8 cellular contexts compared by ENCODE assay signal in genomic region chr16:72093448-72094265, GRCh38. TPM values are rescaled to one million over a fixed set of nuclear protein-coding genes. Genes with fewer than 3 reads are reported as not detected.
A peak's percentile ranks its signal among the peaks of the same experiment; 100 is the strongest.
DNase-seq lines count a peak whose midpoint lies in the region; ATAC-seq and TF ChIP-seq lines count a peak whose summit lies in the region.

DHX38 (plus strand) TSS chr16:72093847; CDS start chr16:72096158, 2,311 bp downstream.
TXNL4B (minus strand) TSS chr16:72093620; CDS start chr16:72090749, 2,871 bp downstream.

- intact Hi-C loops in naive thymus-derived CD4-positive, alpha-beta T cell (cut with micrococcal nuclease), result loop anchor here (1.0 to 10.0 kb wide), 14 partner anchors 85 to 1839 kb away; partner anchors contain the start of genes ATXN1L (in 2 of the 2), DHODH (in 2 of the 2), PHLPP2 (in 2 of the 2) and CMTR2 (in 1 of the 2)

- peaks cover 85% of the 10 kb centered on the region for H3K36me3 Mint-ChIP-seq in activated T-helper 17 cell treated with anti-CD3 and anti-CD28 coated beads, Interleukin-2, amount 50 U/mL, for 72 hours (ENCODE audit: low read depth)
- H3K36me3 Mint-ChIP-seq in naive thymus-derived CD4-positive, alpha-beta T cell, result peaks cover 17 to 38% (median 27%) of the 10 kb centered on the region in 5 donors
- peaks cover 25 to 43% of the 10 kb centered on the region in 2 donors for H3K36me3 Mint-ChIP-seq in stimulated activated naive B cell treated with anti-CD40 and anti-IgM and Interleukin-4, amounts not matched to agents 10 μg/mL and 1 μg/mL and 100 μg/mL, for 72 hours

- peak; percentile 98 for ATAC-seq in activated T-helper 17 cell treated with anti-CD3 and anti-CD28 coated beads, Interleukin-2, amount 50 U/mL, for 72 hours (replicated peaks)
- ATAC-seq in naive thymus-derived CD4-positive, alpha-beta T cell, result peak; percentile 98
- ATAC-seq in stimulated activated naive B cell treated with anti-CD40 and anti-IgM and Interleukin-4, amounts not matched to agents 10 μg/mL and 1 μg/mL and 100 μg/mL, for 72 hours (replicated peaks), result peak; percentile 97 to 98

- peak within 1 kb of the TSS; percentile 80 for H3K27ac ChIP-seq in RWPE1
- H3K27ac ChIP-seq in fibroblast of lung (ENCODE audit: insufficient read depth, low read length), result peak within 1 kb of the TSS; percentile 89
- peak within 1 kb of the TSS; percentile 93 for H3K27ac ChIP-seq in naive thymus-derived CD4-positive, alpha-beta T cell (ENCODE audit: low read depth, low read length)

- peak within 1 kb of the TSS; percentile 99 for H3K4me3 Mint-ChIP-seq in activated T-helper 17 cell treated with anti-CD3 and anti-CD28 coated beads, Interleukin-2, amount 50 U/mL, for 72 hours
- peak within 1 kb of the TSS; percentile 94 to 100 (median 98) for H3K4me3 Mint-ChIP-seq in naive thymus-derived CD4-positive, alpha-beta T cell
- H3K4me3 Mint-ChIP-seq in stimulated activated naive B cell treated with anti-CD40 and anti-IgM and Interleukin-4, amounts not matched to agents 10 μg/mL and 1 μg/mL and 100 μg/mL, for 72 hours, result peak within 1 kb of the TSS; percentile 96 to 99

- peak within 1 kb of the TSS; percentile 98 for H3K27ac Mint-ChIP-seq in activated T-helper 17 cell treated with anti-CD3 and anti-CD28 coated beads, Interleukin-2, amount 50 U/mL, for 72 hours
- peak within 1 kb of the TSS; percentile 92 to 100 (median 99) for H3K27ac Mint-ChIP-seq in naive thymus-derived CD4-positive, alpha-beta T cell
- peak within 1 kb of the TSS; percentile 99 for H3K27ac Mint-ChIP-seq in stimulated activated naive B cell treated with anti-CD40 and anti-IgM and Interleukin-4, amounts not matched to agents 10 μg/mL and 1 μg/mL and 100 μg/mL, for 72 hours

- H3K9me3 Mint-ChIP-seq in activated T-helper 17 cell treated with anti-CD3 and anti-CD28 coated beads, Interleukin-2, amount 50 U/mL, for 72 hours, result no peaks in the 10 kb centered on the region
- H3K9me3 Mint-ChIP-seq in naive thymus-derived CD4-positive, alpha-beta T cell, result no peaks in the 10 kb centered on the region
- H3K9me3 Mint-ChIP-seq in stimulated activated naive B cell treated with anti-CD40 and anti-IgM and Interleukin-4, amounts not matched to agents 10 μg/mL and 1 μg/mL and 100 μg/mL, for 72 hours, result no peaks in the 10 kb centered on the region

- H3K4me3 ChIP-seq in LNCaP clone FGC (ENCODE audit: low read depth, low read length) (peak within 1 kb of the TSS; percentile 92), fibroblast of lung (replicated peaks in 1 of 4; ENCODE audit: control extremely low read depth in 1 of 4, insufficient read depth in 1 of 4, low read depth in 3 of 4, low read length in 4 of 4) (peak within 1 kb of the TSS; percentile 85 to 93 (median 91))
- H3K4me3 ChIP-seq in naive thymus-derived CD4-positive, alpha-beta T cell (ENCODE audit: low read length), result peak within 1 kb of the TSS; percentile 86

- peak within 1 kb of the TSS; percentile 95 for H3K4me2 ChIP-seq in fibroblast of lung (ENCODE audit: extremely low read depth, insufficient read depth, low read length)

- POLR2A ChIA-PET in RWPE1 (lab: Yijun Ruan, JAX; ENCODE audit: low non-redundant PET), result no interaction called here
- POLR2A ChIA-PET in naive thymus-derived CD4-positive, alpha-beta T cell (lab: Charles Lee), result interaction anchor here (0.7 to 1.1 kb wide), 4 partner anchors 9 to 529 kb away, joined by 3 to 5 read pairs (median 3); partner anchors contain the start of gene AP1G1

- CTCF ChIA-PET in RWPE1 (lab: Yijun Ruan, JAX), result interaction anchor here (0.6 to 1.1 kb wide), 4 partner anchors 25 to 954 kb away, joined by 3 to 9 read pairs (median 4); no protein-coding TSS in a partner anchor
- CTCF ChIA-PET in naive thymus-derived CD4-positive, alpha-beta T cell (lab: Charles Lee), result interaction anchor here (0.6 kb wide), 1 partner anchor 204 kb away, joined by 4 read pairs; no protein-coding TSS in a partner anchor

- H3K9ac ChIP-seq in fibroblast of lung (ENCODE audit: insufficient read depth, low read length), result peak within 1 kb of the TSS; percentile 87

- peaks cover 2% of the 10 kb centered on the region for H3K4me1 ChIP-seq in fibroblast of lung (ENCODE audit: control insufficient read depth, extremely low read depth, insufficient read depth, low read length)
- peaks cover 21 to 24% of the 10 kb centered on the region in 2 donors for H3K4me1 ChIP-seq in naive thymus-derived CD4-positive, alpha-beta T cell (ENCODE audit: control insufficient read depth in 2 of 2, insufficient read depth in 2 of 2, low read length in 2 of 2)

- no peaks in the 10 kb centered on the region for H3K27me3 Mint-ChIP-seq in activated T-helper 17 cell treated with anti-CD3 and anti-CD28 coated beads, Interleukin-2, amount 50 U/mL, for 72 hours
- H3K27me3 Mint-ChIP-seq in naive thymus-derived CD4-positive, alpha-beta T cell, result no peaks in the 10 kb centered on the region
- H3K27me3 Mint-ChIP-seq in stimulated activated naive B cell treated with anti-CD40 and anti-IgM and Interleukin-4, amounts not matched to agents 10 μg/mL and 1 μg/mL and 100 μg/mL, for 72 hours, result no peaks in the 10 kb centered on the region

- no peaks in the 10 kb centered on the region for H3K9me3 ChIP-seq in fibroblast of lung (ENCODE audit: control insufficient read depth, insufficient read depth, low read depth, low read length)
- H3K9me3 ChIP-seq in naive thymus-derived CD4-positive, alpha-beta T cell (ENCODE audit: control insufficient read depth in 2 of 3, low read length in 3 of 3), result no peaks in the 10 kb centered on the region

- H2AFZ ChIP-seq in fibroblast of lung (ENCODE audit: low read length), result peak within 1 kb of the TSS; percentile 85

- H3K36me3 ChIP-seq in fibroblast of lung (ENCODE audit: control insufficient read depth, insufficient read depth, low read length), result peaks cover 15% of the 10 kb centered on the region
- H3K36me3 ChIP-seq in naive thymus-derived CD4-positive, alpha-beta T cell (ENCODE audit: control insufficient read depth in 2 of 3, insufficient read depth in 3 of 3, low read length in 3 of 3), result peaks cover 22 to 60% (median 25%) of the 10 kb centered on the region in 3 experiments

- peaks cover 35% of the 10 kb centered on the region for H3K4me1 Mint-ChIP-seq in activated T-helper 17 cell treated with anti-CD3 and anti-CD28 coated beads, Interleukin-2, amount 50 U/mL, for 72 hours
- H3K4me1 Mint-ChIP-seq in naive thymus-derived CD4-positive, alpha-beta T cell, result peaks cover 33 to 70% (median 63%) of the 10 kb centered on the region in 7 donors
- peaks cover 24 to 53% of the 10 kb centered on the region in 2 donors for H3K4me1 Mint-ChIP-seq in stimulated activated naive B cell treated with anti-CD40 and anti-IgM and Interleukin-4, amounts not matched to agents 10 μg/mL and 1 μg/mL and 100 μg/mL, for 72 hours

- H3K79me2 ChIP-seq in fibroblast of lung (ENCODE audit: control insufficient read depth, insufficient read depth, low read length), result peaks cover 59% of the 10 kb centered on the region

- DNase-seq in Daoy (ENCODE audit: low read depth), result peak; percentile 97
- DNase-seq in GOT3 (lab: John Stamatoyannopoulos, UW), result peak; percentile 77
- DNase-seq in LNCaP clone FGC (ENCODE audit: low read depth), result peak; percentile 99
- peak; percentile 99 for DNase-seq in RWPE1 (ENCODE audit: low spot score)
- peak; percentile 99 for DNase-seq in fibroblast of lung (ENCODE audit: low read depth in 2 of 2)
- peak; percentile 70 to 95 (median 92) for DNase-seq in naive thymus-derived CD4-positive, alpha-beta T cell
- peak; percentile 93 for DNase-seq in stimulated activated naive B cell treated with anti-CD40 and anti-IgM and Interleukin-4, amounts not matched to agents 10 μg/mL and 1 μg/mL and 100 μg/mL, for 72 hours

- H4K20me1 ChIP-seq in fibroblast of lung (ENCODE audit: control insufficient read depth, extremely low read depth, insufficient read depth, low read length), result no peaks in the 10 kb centered on the region

- H3K27me3 ChIP-seq in fibroblast of lung (ENCODE audit: control insufficient read depth, insufficient read depth, low read length), result no peaks in the 10 kb centered on the region
- H3K27me3 ChIP-seq in naive thymus-derived CD4-positive, alpha-beta T cell (ENCODE audit: control insufficient read depth in 2 of 2, insufficient read depth in 2 of 2, low read length in 2 of 2), result no peaks in the 10 kb centered on the region

- TF ChIP-seq CTCF in LNCaP clone FGC (IDR thresholded peaks at IDR 0.05; ENCODE audit: control insufficient read depth, extremely low read depth, insufficient read depth) (no peak), RWPE1 (conservative IDR thresholded peaks at IDR 0.05; ENCODE audit: low read depth) (no peak), fibroblast of lung (conservative IDR thresholded peaks at IDR 0.05 in 1 of 2, IDR thresholded peaks at IDR 0.05 in 1 of 2; ENCODE audit: low read depth in 1 of 2, low read length in 2 of 2) (no peak)

RNA-seq across cellular contexts. Expression of gene DHX38, which starts in this region (rescaled TPM):
- 47.9 and 70.0 TPM in 2 replicates for total RNA-seq in Daoy (2014; rRNA removed; shearing (Covaris generic))
- 10 to 100 TPM; 96.7 to 99.2 TPM for total RNA-seq in activated T-helper 17 cell treated with anti-CD3 and anti-CD28 coated beads, Interleukin-2, amount 50 U/mL, for 72 hours
- 80.3 and 85.0 TPM in 2 replicates for total RNA-seq in fibroblast of lung
- 31.4 and 44.0 TPM in 2 replicates for polyA plus RNA-seq in fibroblast of lung
- 38.3 and 48.3 TPM in 2 replicates for polyA plus RNA-seq in fibroblast of lung (2012)
- 92.0 and 203 TPM in 2 replicates for polyA minus RNA-seq in fibroblast of lung (ENCODE audit: low replicate concordance)
- total RNA-seq in naive thymus-derived CD4-positive, alpha-beta T cell, result 100 to 1,000 TPM in 3 of 5 experiments, 10 to 100 TPM in 2; 90.1 to 113 (median 104) TPM
- 10 to 100 TPM; 21.6 to 46.9 TPM for polyA plus RNA-seq in naive thymus-derived CD4-positive, alpha-beta T cell

RNA-seq across cellular contexts. Expression of gene TXNL4B, which starts in this region (rescaled TPM):
- 24.2 and 29.4 TPM in 2 replicates for total RNA-seq in Daoy (2014; rRNA removed; shearing (Covaris generic))
- total RNA-seq in activated T-helper 17 cell treated with anti-CD3 and anti-CD28 coated beads, Interleukin-2, amount 50 U/mL, for 72 hours, result 10 to 100 TPM; 17.9 to 18.9 TPM
- total RNA-seq in fibroblast of lung, result 8.0 and 8.3 TPM in 2 replicates
- 14.5 and 14.7 TPM in 2 replicates for polyA plus RNA-seq in fibroblast of lung
- 5.7 and 10.0 TPM in 2 replicates for polyA plus RNA-seq in fibroblast of lung (2012)
- polyA minus RNA-seq in fibroblast of lung (ENCODE audit: low replicate concordance), result 0.56 and 1.8 TPM in 2 replicates
- 10 to 100 TPM; 12.5 to 20.9 (median 18.5) TPM for total RNA-seq in naive thymus-derived CD4-positive, alpha-beta T cell
- polyA plus RNA-seq in naive thymus-derived CD4-positive, alpha-beta T cell, result 10 to 100 TPM; 13.4 to 22.0 TPM

Comparison
In these comparisons a context has a peak if more than half of its experiments do, and no peak if none do; other contexts are left out.
1. Peak in every context shown above with its lines: DNase-seq, ATAC-seq, H3K4me3 ChIP-seq and H3K27ac ChIP-seq.